8 cellular contexts compared by ENCODE assay signal in the genomic region with DNA sequence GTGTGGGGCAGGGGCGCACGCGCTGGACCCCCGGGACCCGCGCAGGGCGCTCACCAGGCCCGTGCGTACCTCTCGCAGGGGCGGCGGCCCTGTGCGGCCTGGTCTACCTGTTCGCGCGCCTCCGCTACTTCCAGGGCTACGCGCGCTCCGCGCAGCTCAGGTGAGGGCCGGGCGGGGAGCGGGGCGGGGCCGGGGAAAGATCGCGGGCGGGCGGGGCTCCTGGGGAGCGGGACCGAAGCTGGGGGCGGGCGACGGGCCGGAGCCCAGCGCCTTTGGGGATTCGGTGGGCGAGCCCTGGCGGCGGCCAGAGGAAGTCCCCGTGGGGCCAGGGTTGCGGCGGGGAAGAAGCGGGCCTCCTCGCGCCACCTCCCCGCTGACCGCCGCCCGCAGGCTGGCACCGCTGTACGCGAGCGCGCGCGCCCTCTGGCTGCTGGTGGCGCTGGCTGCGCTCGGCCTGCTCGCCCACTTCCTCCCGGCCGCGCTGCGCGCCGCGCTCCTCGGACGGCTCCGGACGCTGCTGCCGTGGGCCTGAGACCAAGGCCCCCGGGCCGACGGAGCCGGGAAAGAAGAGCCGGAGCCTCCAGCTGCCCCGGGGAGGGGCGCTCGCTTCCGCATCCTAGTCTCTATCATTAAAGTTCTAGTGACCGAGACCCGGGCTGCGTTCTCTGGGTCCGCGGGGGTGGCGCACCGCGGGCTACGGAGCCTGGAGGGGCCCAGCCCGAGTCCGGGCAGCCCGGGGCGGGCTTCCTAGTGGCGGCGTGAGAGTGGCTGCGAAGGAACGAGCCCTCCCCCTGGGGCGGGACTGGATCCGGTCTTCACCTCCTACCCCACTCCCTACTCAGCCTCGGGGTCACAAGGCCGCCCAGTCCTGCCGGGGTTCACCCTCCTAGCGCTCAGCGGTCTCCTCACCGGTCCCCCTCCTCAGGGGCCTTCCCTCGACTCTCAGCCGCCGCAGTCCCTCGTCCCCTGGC. TPM values are rescaled to one million over a fixed set of nuclear protein-coding genes. Genes with fewer than 3 reads are reported as not detected.
DNase-seq lines count a peak whose midpoint lies in the region; ATAC-seq, FAIRE-seq and TF ChIP-seq lines count a peak whose summit lies in the region.

No MANE protein-coding gene starts in this region.

- H3K27me3 Mint-ChIP-seq in activated naive CD4-positive, alpha-beta T cell treated with anti-CD3 and anti-CD28 coated beads for 36 hours (ENCODE audit: low read depth) = no peaks in the 10 kb centered on the region

- H3K9me3 Mint-ChIP-seq in activated naive CD4-positive, alpha-beta T cell treated with anti-CD3 and anti-CD28 coated beads for 36 hours = no peaks in the 10 kb centered on the region

- WGBS in gastroesophageal sphincter (ENCODE audit: low coverage in 1 of 2), 2 donors = 0% methylated on average over 2 of the region's 113 CpGs; no CpG with 5 or more reads in 1 of the 2 donors

- H3K4me3 ChIP-seq in RWPE2 (ENCODE audit: severe bottlenecking) (peak overlapping the region; percentile 63), gastroesophageal sphincter (peak overlapping the region; percentile 42 to 81), neuron (ENCODE audit: low read length) (peak overlapping the region; percentile 21), upper lobe of right lung (peak overlapping the region; percentile 68)

- H3K27me3 ChIP-seq in RWPE2 (ENCODE audit: insufficient read depth, poor library complexity, severe bottlenecking) = no peaks in the 10 kb centered on the region
- H3K27me3 ChIP-seq in gastroesophageal sphincter = no peaks in the 10 kb centered on the region
- H3K27me3 ChIP-seq in neuron (ENCODE audit: insufficient read depth, low read length) = no peaks in the 10 kb centered on the region
- no peaks in the 10 kb centered on the region for H3K27me3 ChIP-seq in upper lobe of right lung

- H3K4me1 ChIP-seq in RWPE2 (ENCODE audit: insufficient read depth, poor library complexity, severe bottlenecking) (no peaks in the 10 kb centered on the region), gastroesophageal sphincter (peaks cover 0 to 67% (median 22%) of the 10 kb centered on the region in 3 donors), neuron (ENCODE audit: insufficient read depth, low read length) (no peaks in the 10 kb centered on the region), upper lobe of right lung (peaks cover 49% of the 10 kb centered on the region)

- FAIRE-seq in G401.6 (lab: Jason Lieb, UNC) = peak; percentile 31

- H3K36me3 Mint-ChIP-seq in activated naive CD4-positive, alpha-beta T cell treated with anti-CD3 and anti-CD28 coated beads for 36 hours (ENCODE audit: low read depth) = peaks cover 4% of the 10 kb centered on the region

- peak overlapping the region; percentile 59 for H3K4me3 Mint-ChIP-seq in activated naive CD4-positive, alpha-beta T cell treated with anti-CD3 and anti-CD28 coated beads for 36 hours

- H2AFZ ChIP-seq in neuron (ENCODE audit: low read depth, low read length) = no peak overlapping the region

- DNase-seq in HuH-7.5 (ENCODE audit: low spot score) (peak; percentile 93), RWPE2 (ENCODE audit: low spot score) (peak; percentile 90), upper lobe of right lung (peak; percentile 94)
- peak; percentile 73 for DNase-seq in activated naive CD4-positive, alpha-beta T cell treated with anti-CD3 and anti-CD28 coated beads for 36 hours

- CTCF ChIA-PET in activated naive CD4-positive, alpha-beta T cell treated with anti-CD3 and anti-CD28 coated beads for 36 hours (lab: Charles Lee) = interaction anchor here (0.6 to 2.6 kb wide), 10 partner anchors 19 to 312 kb away, joined by 3 to 16 read pairs (median 3); a partner anchor contains a TSS

- H3K27ac Mint-ChIP-seq in activated naive CD4-positive, alpha-beta T cell treated with anti-CD3 and anti-CD28 coated beads for 36 hours = no peak overlapping the region

- TF ChIP-seq POLR2A in gastroesophageal sphincter (IDR thresholded peaks at IDR 0.05) = peak; percentile 54 to 63

- TF ChIP-seq EP300 in gastroesophageal sphincter (IDR thresholded peaks at IDR 0.05) = no peak

- peak overlapping the region; percentile 74 for H3K27ac ChIP-seq in RWPE2 (ENCODE audit: poor library complexity, severe bottlenecking)
- peak overlapping the region; percentile 36 to 90 (median 84) for H3K27ac ChIP-seq in gastroesophageal sphincter
- H3K27ac ChIP-seq in upper lobe of right lung = peak overlapping the region; percentile 78

- no peaks in the 10 kb centered on the region for H3K9me3 ChIP-seq in RWPE2 (ENCODE audit: severe bottlenecking)
- H3K9me3 ChIP-seq in gastroesophageal sphincter = no peaks in the 10 kb centered on the region
- no peaks in the 10 kb centered on the region for H3K9me3 ChIP-seq in neuron (ENCODE audit: low read length)
- no peaks in the 10 kb centered on the region for H3K9me3 ChIP-seq in upper lobe of right lung

- intact Hi-C loops in activated naive CD4-positive, alpha-beta T cell treated with anti-CD3 and anti-CD28 coated beads for 36 hours (cut with micrococcal nuclease) = loop anchor here (1.0 to 2.0 kb wide), 4 partner anchors 33 to 118 kb away; a partner anchor contains a TSS
- intact Hi-C loops in upper lobe of right lung (cut with DNase I) = loop anchor here (5.0 kb wide), 1 partner anchor 34 kb away; no protein-coding TSS in a partner anchor

- peaks cover 39% of the 10 kb centered on the region for H3K36me3 ChIP-seq in RWPE2 (ENCODE audit: low read depth)
- peaks cover 0 to 41% of the 10 kb centered on the region in 2 donors for H3K36me3 ChIP-seq in gastroesophageal sphincter
- peaks cover 41% of the 10 kb centered on the region for H3K36me3 ChIP-seq in neuron (ENCODE audit: insufficient read depth, low read length)
- peaks cover 41% of the 10 kb centered on the region for H3K36me3 ChIP-seq in upper lobe of right lung

- TF ChIP-seq CTCF in RWPE2 (IDR thresholded peaks at IDR 0.05; ENCODE audit: poor library complexity, severe bottlenecking) (peak; percentile 98), gastroesophageal sphincter (IDR thresholded peaks at IDR 0.05) (peak in 3 of 4 experiments; percentile 89 to 95 (median 93)), upper lobe of right lung (IDR thresholded peaks at IDR 0.05) (peak; percentile 83)

- ATAC-seq in GM21576 (IDR thresholded peaks at IDR 0.05; ENCODE audit: unreplicated experiment) = peak; percentile 76
- ATAC-seq in RWPE2 (ENCODE audit: low read depth) = peak; percentile 71
- peak; percentile 84 for ATAC-seq in gastroesophageal sphincter
- ATAC-seq in upper lobe of right lung = peak; percentile 84

- peaks cover 23% of the 10 kb centered on the region for H3K4me1 Mint-ChIP-seq in activated naive CD4-positive, alpha-beta T cell treated with anti-CD3 and anti-CD28 coated beads for 36 hours (ENCODE audit: low read depth)

RNA-seq across cellular contexts. Expression of a gene that starts 2.4 kb away (rescaled TPM):
- total RNA-seq in activated naive CD4-positive, alpha-beta T cell treated with anti-CD3 and anti-CD28 coated beads for 36 hours = under 1 TPM in 1 of 2 experiments, not detected in 1; 0.79 TPM
- 1 to 10 TPM in 3 of 4 donors, not detected in 1; 7.5 to 8.8 (median 8.2) TPM for total RNA-seq in gastroesophageal sphincter
- 22.6 TPM for total RNA-seq in upper lobe of right lung

RNA-seq across cellular contexts. Expression of a gene that starts 10.5 kb away (rescaled TPM):
- 10 to 100 TPM; 57.7 to 59.9 TPM for total RNA-seq in activated naive CD4-positive, alpha-beta T cell treated with anti-CD3 and anti-CD28 coated beads for 36 hours
- total RNA-seq in gastroesophageal sphincter (10 to 100 TPM; 42.5 to 58.5 (median 47.2) TPM), upper lobe of right lung (118 TPM)

RNA-seq across cellular contexts. Expression of a gene that starts 24.6 kb away (rescaled TPM):
- total RNA-seq in activated naive CD4-positive, alpha-beta T cell treated with anti-CD3 and anti-CD28 coated beads for 36 hours = 100 to 1,000 TPM; 109 to 114 TPM
- 100 to 1,000 TPM; 305 to 485 (median 408) TPM for total RNA-seq in gastroesophageal sphincter
- 501 TPM for total RNA-seq in upper lobe of right lung

Comparison
In these comparisons a context has a peak if more than half of its experiments do, and no peak if none do; other contexts are left out.
1. Peak in every context shown above with its lines: DNase-seq, ATAC-seq, H3K4me3 ChIP-seq and H3K27ac ChIP-seq.